Comparison of ENCODE assay signal across 1 cellular context in the genomic region with DNA sequence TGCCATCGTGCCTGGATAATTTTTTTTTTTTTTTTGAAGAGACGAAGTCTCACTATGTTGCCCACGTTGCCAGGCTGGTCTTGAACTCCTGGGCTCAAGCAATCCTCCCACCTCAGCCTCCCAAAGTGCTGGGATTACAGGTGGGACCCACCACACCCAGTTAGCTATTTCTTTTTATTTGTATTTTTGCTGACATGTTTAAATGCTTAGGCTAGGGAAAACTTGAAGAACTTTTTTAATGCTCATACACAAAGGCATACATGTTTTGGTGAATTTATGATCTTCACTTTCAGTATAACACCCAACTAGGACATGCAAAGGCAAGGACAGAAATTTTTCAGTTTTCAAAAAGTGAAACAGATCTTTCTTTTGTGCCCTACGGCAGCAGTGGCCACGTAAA.
TF ChIP-seq lines count a peak whose summit lies in the region.

No MANE protein-coding gene starts in this region.

TF ChIP-seq in GM12878, 131 proteins besides CTCF, POLR2A, EP300 and RAD21:
- TF ChIP-seq ASH2L (IDR thresholded peaks at IDR 0.05; ENCODE audit: borderline replicate concordance, low read depth) (no peak), NBN (IDR thresholded peaks at IDR 0.05) (no peak), MTA2 (IDR thresholded peaks at IDR 0.05; ENCODE audit: low read depth) (no peak), RELB (IDR thresholded peaks at IDR 0.05; ENCODE audit: low read depth) (no peak), ESRRA (IDR thresholded peaks at IDR 0.05; ENCODE audit: low read length) (no peak), RCOR1 (conservative IDR thresholded peaks at IDR 0.05; ENCODE audit: low read depth, low read length) (no peak), DPF2 (IDR thresholded peaks at IDR 0.05) (no peak), CBX5 (IDR thresholded peaks at IDR 0.05; ENCODE audit: low read depth) (no peak), SMAD1 (IDR thresholded peaks at IDR 0.05; ENCODE audit: low read depth, partially characterized antibody) (no peak), IRF4 (IDR thresholded peaks at IDR 0.05; ENCODE audit: low read depth, low read length) (no peak), PBX3 (IDR thresholded peaks at IDR 0.05; ENCODE audit: insufficient replicate concordance, low read depth, low read length) (no peak), YBX1 (IDR thresholded peaks at IDR 0.05) (no peak)
- TF ChIP-seq, protein P1, sequence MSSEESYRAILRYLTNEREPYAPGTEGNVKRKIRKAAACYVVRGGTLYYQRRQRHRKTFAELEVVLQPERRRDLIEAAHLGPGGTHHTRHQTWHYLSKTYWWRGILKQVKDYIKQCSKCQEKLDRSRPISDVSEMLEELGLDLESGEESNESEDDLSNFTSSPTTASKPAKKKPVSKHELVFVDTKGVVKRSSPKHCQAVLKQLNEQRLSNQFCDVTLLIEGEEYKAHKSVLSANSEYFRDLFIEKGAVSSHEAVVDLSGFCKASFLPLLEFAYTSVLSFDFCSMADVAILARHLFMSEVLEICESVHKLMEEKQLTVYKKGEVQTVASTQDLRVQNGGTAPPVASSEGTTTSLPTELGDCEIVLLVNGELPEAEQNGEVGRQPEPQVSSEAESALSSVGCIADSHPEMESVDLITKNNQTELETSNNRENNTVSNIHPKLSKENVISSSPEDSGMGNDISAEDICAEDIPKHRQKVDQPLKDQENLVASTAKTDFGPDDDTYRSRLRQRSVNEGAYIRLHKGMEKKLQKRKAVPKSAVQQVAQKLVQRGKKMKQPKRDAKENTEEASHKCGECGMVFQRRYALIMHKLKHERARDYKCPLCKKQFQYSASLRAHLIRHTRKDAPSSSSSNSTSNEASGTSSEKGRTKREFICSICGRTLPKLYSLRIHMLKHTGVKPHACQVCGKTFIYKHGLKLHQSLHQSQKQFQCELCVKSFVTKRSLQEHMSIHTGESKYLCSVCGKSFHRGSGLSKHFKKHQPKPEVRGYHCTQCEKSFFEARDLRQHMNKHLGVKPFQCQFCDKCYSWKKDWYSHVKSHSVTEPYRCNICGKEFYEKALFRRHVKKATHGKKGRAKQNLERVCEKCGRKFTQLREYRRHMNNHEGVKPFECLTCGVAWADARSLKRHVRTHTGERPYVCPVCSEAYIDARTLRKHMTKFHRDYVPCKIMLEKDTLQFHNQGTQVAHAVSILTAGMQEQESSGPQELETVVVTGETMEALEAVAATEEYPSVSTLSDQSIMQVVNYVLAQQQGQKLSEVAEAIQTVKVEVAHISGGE (CRISPR knock-in tag; IDR thresholded peaks at IDR 0.05), result no peak
